14 cellular contexts compared by ENCODE assay signal in the genomic region with DNA sequence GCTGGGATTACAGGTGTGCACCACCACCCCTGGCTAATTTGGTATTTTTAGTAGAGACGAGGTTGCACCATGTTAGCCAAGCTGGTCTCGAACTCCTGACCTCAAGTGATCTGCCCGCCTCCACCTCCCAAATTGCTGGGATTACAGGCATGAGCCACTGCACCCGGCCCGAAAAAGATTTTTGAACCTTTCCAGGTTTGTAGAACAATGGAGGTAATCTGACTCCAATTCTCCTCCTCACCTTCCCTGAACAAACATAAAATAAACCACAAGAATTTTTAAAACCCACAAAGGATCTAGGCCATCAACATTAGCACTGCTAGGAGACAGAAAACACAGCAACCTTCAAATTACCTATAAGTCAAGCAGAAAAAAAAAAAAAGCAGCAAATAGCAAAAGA. TPM values are rescaled to one million over a fixed set of nuclear protein-coding genes. Genes with fewer than 3 reads are reported as not detected.
DNase-seq lines count a peak whose midpoint lies in the region; ATAC-seq, FAIRE-seq and TF ChIP-seq lines count a peak whose summit lies in the region.
"Had no signal": no experiment of that assay in that cellular context is flagged by ENCODE, and none has a peak within 500 bp of the region (broad histone marks: within the 10 kb centered on the region; RNA-seq: fewer than 3 reads in every experiment).

No MANE protein-coding gene starts in this region.

- ATAC-seq in DND-41 (ENCODE audit: insufficient read depth, low read depth) (peak; percentile 61), left ventricle myocardium superior (no peak), GM18867 (IDR thresholded peaks at IDR 0.05; ENCODE audit: unreplicated experiment) (no peak)
- ATAC-seq in naive thymus-derived CD4-positive, alpha-beta T cell, result no peak

- H3K4me1 Mint-ChIP-seq in mesothelial cell of epicardium, result peaks cover 10% of the 10 kb centered on the region
- H3K4me1 Mint-ChIP-seq in naive thymus-derived CD4-positive, alpha-beta T cell, result peaks cover 2 to 27% (median 17%) of the 10 kb centered on the region in 7 donors

- POLR2A ChIA-PET in naive thymus-derived CD4-positive, alpha-beta T cell (lab: Charles Lee), result no interaction called here

- H3K9me3 Mint-ChIP-seq in mesothelial cell of epicardium, result peaks cover 9% of the 10 kb centered on the region
- peaks cover 0 to 6% (median 0%) of the 10 kb centered on the region in 11 donors for H3K9me3 Mint-ChIP-seq in naive thymus-derived CD4-positive, alpha-beta T cell

- CTCF ChIA-PET in naive thymus-derived CD4-positive, alpha-beta T cell (lab: Charles Lee), result no interaction called here

- no peaks in the 10 kb centered on the region for H3K27me3 Mint-ChIP-seq in mesothelial cell of epicardium (ENCODE audit: low read depth)
- H3K27me3 Mint-ChIP-seq in naive thymus-derived CD4-positive, alpha-beta T cell, result no peaks in the 10 kb centered on the region

- peak overlapping the region; percentile 81 for H3K27ac ChIP-seq in DND-41 (ENCODE audit: low read length)
- no peak overlapping the region for H3K27ac ChIP-seq in naive thymus-derived CD4-positive, alpha-beta T cell (ENCODE audit: low read depth, low read length)
- H3K27ac ChIP-seq: BLaER1, esophagus squamous epithelium, upper lobe of left lung had no signal

- no peaks in the 10 kb centered on the region for H3K36me3 ChIP-seq in DND-41 (ENCODE audit: insufficient read depth, low read length)
- H3K36me3 ChIP-seq in naive thymus-derived CD4-positive, alpha-beta T cell (ENCODE audit: control insufficient read depth in 2 of 3, insufficient read depth in 3 of 3, low read length in 3 of 3), result peaks cover 0 to 3% (median 0%) of the 10 kb centered on the region in 3 experiments
- H3K36me3 ChIP-seq: BLaER1, esophagus squamous epithelium, upper lobe of left lung had no signal

- H4K20me1 ChIP-seq in DND-41 (ENCODE audit: insufficient read depth, low read length), result no peaks in the 10 kb centered on the region

- no peak for TF ChIP-seq CTCF in DND-41 (IDR thresholded peaks at IDR 0.05; ENCODE audit: borderline replicate concordance, extremely low read depth, low read length, poor library complexity, severe bottlenecking)
- TF ChIP-seq CTCF in mesothelial cell of epicardium (IDR thresholded peaks at IDR 0.05; ENCODE audit: unreplicated experiment), result no peak
- no peak for TF ChIP-seq CTCF in D721Med (IDR thresholded peaks at IDR 0.05; ENCODE audit: insufficient read depth, missing control alignments)

- H3K79me2 ChIP-seq in DND-41 (ENCODE audit: insufficient read depth, low read length), result peaks cover 95% of the 10 kb centered on the region

- peaks cover 59% of the 10 kb centered on the region for H3K4me1 ChIP-seq in DND-41 (ENCODE audit: insufficient read depth, low read length)
- no peaks in the 10 kb centered on the region for H3K4me1 ChIP-seq in naive thymus-derived CD4-positive, alpha-beta T cell (ENCODE audit: control insufficient read depth in 2 of 2, insufficient read depth in 2 of 2, low read length in 2 of 2)
- H3K4me1 ChIP-seq: BLaER1 had no signal

- intact Hi-C loops in naive thymus-derived CD4-positive, alpha-beta T cell (cut with micrococcal nuclease), result no loop called here
- intact Hi-C loops in left ventricle myocardium superior (cut with micrococcal nuclease), result no loop called here

- peaks cover 3% of the 10 kb centered on the region for H3K36me3 Mint-ChIP-seq in mesothelial cell of epicardium
- H3K36me3 Mint-ChIP-seq in naive thymus-derived CD4-positive, alpha-beta T cell, result peaks cover 0 to 16% (median 5%) of the 10 kb centered on the region in 5 donors

- no peak overlapping the region for H3K4me3 Mint-ChIP-seq in mesothelial cell of epicardium
- H3K4me3 Mint-ChIP-seq in naive thymus-derived CD4-positive, alpha-beta T cell, result no peak overlapping the region

- H3K9me3 ChIP-seq in DND-41 (ENCODE audit: insufficient read depth, low read length, severe bottlenecking), result no peaks in the 10 kb centered on the region
- H3K9me3 ChIP-seq in naive thymus-derived CD4-positive, alpha-beta T cell (ENCODE audit: control insufficient read depth in 2 of 3, low read length in 3 of 3), result no peaks in the 10 kb centered on the region
- H3K9me3 ChIP-seq: BLaER1, esophagus squamous epithelium, upper lobe of left lung had no signal

- peak overlapping the region; percentile 29 for H3K4me2 ChIP-seq in DND-41 (ENCODE audit: insufficient read depth, low read length)
- H3K4me2 ChIP-seq: BLaER1 had no signal

- peak overlapping the region; percentile 27 for H3K9ac ChIP-seq in DND-41 (ENCODE audit: low read depth, low read length)
- H3K9ac ChIP-seq: BLaER1 had no signal

- FAIRE-seq in D721Med (lab: Jason Lieb, UNC), result no peak

- H2AFZ ChIP-seq in DND-41 (ENCODE audit: low read depth, low read length), result no peak overlapping the region

- H3K4me3 ChIP-seq in DND-41 (ENCODE audit: low read depth in 1 of 2, low read length in 2 of 2), result no peak overlapping the region
- H3K4me3 ChIP-seq in naive thymus-derived CD4-positive, alpha-beta T cell (ENCODE audit: low read length), result no peak overlapping the region
- H3K4me3 ChIP-seq: BLaER1, esophagus squamous epithelium, upper lobe of left lung had no signal

- no peaks in the 10 kb centered on the region for H3K27me3 ChIP-seq in DND-41 (ENCODE audit: insufficient read depth, low read length, poor library complexity)
- no peaks in the 10 kb centered on the region for H3K27me3 ChIP-seq in naive thymus-derived CD4-positive, alpha-beta T cell (ENCODE audit: control insufficient read depth in 2 of 2, insufficient read depth in 2 of 2, low read length in 2 of 2)
- H3K27me3 ChIP-seq: BLaER1, esophagus squamous epithelium, upper lobe of left lung had no signal

- no peak for DNase-seq in DND-41
- peak; percentile 94 for DNase-seq in M059J (ENCODE audit: low read depth)
- peak; percentile 64 for DNase-seq in amniotic epithelial cell (ENCODE audit: low read depth)
- DNase-seq in mesothelial cell of epicardium (ENCODE audit: low spot score in 2 of 2, unreplicated experiment in 2 of 2), result no peak
- DNase-seq in D721Med (ENCODE audit: insufficient read length, low spot score), result no peak
- no peak for DNase-seq in naive thymus-derived CD4-positive, alpha-beta T cell
- DNase-seq in left ventricle myocardium superior, result no peak
- DNase-seq: aorta, esophagus squamous epithelium, left cardiac atrium, NCI-H82, upper lobe of left lung had no signal

- H3K27ac Mint-ChIP-seq in mesothelial cell of epicardium, result peak overlapping the region; percentile 47
- H3K27ac Mint-ChIP-seq in naive thymus-derived CD4-positive, alpha-beta T cell, result peak overlapping the region in 2 of 9 donors; percentile 16 to 51

RNA-seq across cellular contexts. Expression of a gene that starts 32.3 kb away (rescaled TPM):
- total RNA-seq in M059J (2014; rRNA removed; shearing (Covaris generic)), result 59.0 and 91.1 TPM in 2 replicates
- 106 to 113 TPM (median 109 TPM) in 3 replicates for total RNA-seq in mesothelial cell of epicardium
- 10 to 100 TPM; 23.7 to 44.7 (median 41.0) TPM for total RNA-seq in naive thymus-derived CD4-positive, alpha-beta T cell
- 10 to 100 TPM; 23.7 to 31.2 TPM for polyA plus RNA-seq in naive thymus-derived CD4-positive, alpha-beta T cell
- 62.4 TPM for total RNA-seq in left ventricle myocardium superior

Comparison
In these comparisons a context has a peak if more than half of its experiments do, and no peak if none do; other contexts are left out.
1. DNase-seq: peak in M059J (single experiment) and amniotic epithelial cell (single experiment); none in DND-41 (single experiment), mesothelial cell of epicardium (0 of 2), D721Med (single experiment), naive thymus-derived CD4-positive, alpha-beta T cell (0 of 9) and left ventricle myocardium superior (single experiment).